In genomic region chr3:178336336-178336735, GRCh38 we compare ENCODE assay signal across 10 cellular contexts.
"Had no signal": no experiment of that assay in that cellular context is flagged by ENCODE, and none has a peak within 500 bp of the region (broad histone marks: within the 10 kb centered on the region; RNA-seq: fewer than 3 reads in every experiment).

No MANE protein-coding gene starts in this region.

- H3K4me3 Mint-ChIP-seq: HFFc6 had no signal

- H3K9me3 ChIP-seq: HAP-1 had no signal

- H3K9me3 Mint-ChIP-seq: HFFc6 had no signal

- DNase-seq: GM23248, GOT3, H7, HFFc6 had no signal

- H3K4me3 ChIP-seq: GM23248, HAP-1, K562 had no signal

- H3K27ac ChIP-seq: GM23248, HL-60, KMS-11 had no signal

- FAIRE-seq: HepG2, K562 had no signal

- H3K36me3 ChIP-seq: HAP-1 had no signal

- H3K27ac Mint-ChIP-seq: HFFc6 had no signal

- H2AFZ ChIP-seq: GM23248 had no signal

- H3K4me2 ChIP-seq: KMS-11 had no signal

- ATAC-seq: HCT116, HepG2, K562 had no signal

- H3K9ac ChIP-seq: GM23248, KMS-11 had no signal
